In genomic region chr4:174869334-174869733, GRCh38 we compare ENCODE assay signal across 28 cellular contexts. TPM values are rescaled to one million over a fixed set of nuclear protein-coding genes. Genes with fewer than 3 reads are reported as not detected.
"Had no signal": no experiment of that assay in that cellular context is flagged by ENCODE, and none has a peak within 500 bp of the region (broad histone marks: within the 10 kb centered on the region; RNA-seq: fewer than 3 reads in every experiment).

No MANE protein-coding gene starts in this region.

- H3K27me3 Mint-ChIP-seq: activated CD4-positive, alpha-beta memory T cell treated with anti-CD3 and anti-CD28 coated beads for 36 hours; activated CD4-positive, alpha-beta T cell treated with anti-CD3 and anti-CD28 coated beads, Interleukin-2, amount 10 ng/mL, durations not matched to agents 7 days and 5 days; activated naive CD8-positive, alpha-beta T cell treated with anti-CD3 and anti-CD28 coated beads, Interleukin-2, amount 50 U/mL, for 24 hours; central memory CD8-positive, alpha-beta T cell; T-helper 17 cell had no signal

- H3K4me3 Mint-ChIP-seq: activated CD4-positive, alpha-beta memory T cell treated with anti-CD3 and anti-CD28 coated beads for 36 hours; activated CD4-positive, alpha-beta T cell treated with anti-CD3 and anti-CD28 coated beads, Interleukin-2, amount 10 ng/mL, durations not matched to agents 7 days and 5 days; activated naive CD8-positive, alpha-beta T cell treated with anti-CD3 and anti-CD28 coated beads, Interleukin-2, amount 50 U/mL, for 24 hours; activated T-cell treated with anti-CD3 and anti-CD28 coated beads, Interleukin-2, amount 50 U/mL, for 4 hours; central memory CD8-positive, alpha-beta T cell; T-helper 17 cell had no signal

- H3K4me3 ChIP-seq: ascending aorta, body of pancreas had no signal

- H3K36me3 Mint-ChIP-seq: activated CD4-positive, alpha-beta memory T cell treated with anti-CD3 and anti-CD28 coated beads for 36 hours; activated naive CD4-positive, alpha-beta T cell treated with anti-CD3 and anti-CD28 coated beads, Interleukin-2, amount 50 U/mL, for 72 hours had no signal

- H3K27me3 ChIP-seq: ascending aorta, body of pancreas had no signal

- H3K4me1 ChIP-seq: ascending aorta had no signal

- H3K9me3 Mint-ChIP-seq: activated CD4-positive, alpha-beta T cell treated with anti-CD3 and anti-CD28 coated beads, Interleukin-2, amount 10 ng/mL, durations not matched to agents 7 days and 5 days; activated T-cell treated with anti-CD3 and anti-CD28 coated beads, Interleukin-2, amount 50 U/mL, for 4 hours had no signal

- H3K27ac Mint-ChIP-seq: activated CD4-positive, alpha-beta memory T cell treated with anti-CD3 and anti-CD28 coated beads for 36 hours; activated CD4-positive, alpha-beta T cell treated with anti-CD3 and anti-CD28 coated beads, Interleukin-2, amount 10 ng/mL, durations not matched to agents 7 days and 5 days; activated naive CD4-positive, alpha-beta T cell treated with anti-CD3 and anti-CD28 coated beads, Interleukin-2, amount 50 U/mL, for 72 hours; activated naive CD8-positive, alpha-beta T cell treated with anti-CD3 and anti-CD28 coated beads, Interleukin-2, amount 50 U/mL, for 24 hours; T-helper 17 cell had no signal

- DNase-seq: activated CD4-positive, alpha-beta memory T cell treated with anti-CD3 and anti-CD28 coated beads for 36 hours; activated CD4-positive, alpha-beta T cell treated with anti-CD3 and anti-CD28 coated beads, Interleukin-2, amount 10 ng/mL, durations not matched to agents 7 days and 5 days; activated CD4-positive, CD25-positive, alpha-beta regulatory T cell; activated CD8-positive, alpha-beta memory T cell treated with anti-CD3 and anti-CD28 coated beads for 24 hours; activated effector memory CD4-positive, alpha-beta T cell treated with anti-CD3 and anti-CD28 coated beads, Interleukin-2, amount 50 U/mL, for 16 hours; activated naive CD4-positive, alpha-beta T cell treated with Interleukin-2 at 50 U/mL for 16 hours; activated naive CD8-positive, alpha-beta T cell treated with anti-CD3 and anti-CD28 coated beads, Interleukin-2, amount 50 U/mL, for 24 hours; activated T-cell treated with anti-CD3 and anti-CD28 coated beads, Interleukin-2, amount 50 U/mL, for 4 hours; amniotic stem cell; body of pancreas; NCI-H1092; NCI-H1417 treated with DMSO at 0.1 percent for 48 hours; NCI-H1694; NCI-H2029; NCI-H2107; NCI-H2171 treated with DMSO at 0.1 percent for 48 hours; NCI-H345; NCI-H510A; NCI-H526 treated with DMSO at 0.1 percent for 48 hours; SIG-M5; T-helper 17 cell; T-helper 9 cell had no signal

- H3K9me3 ChIP-seq: ascending aorta, body of pancreas had no signal

- H3K36me3 ChIP-seq: ascending aorta had no signal

- ATAC-seq: activated naive CD4-positive, alpha-beta T cell treated with anti-CD3 and anti-CD28 coated beads, Interleukin-2, amount 50 U/mL, for 72 hours; activated naive CD8-positive, alpha-beta T cell treated with anti-CD3 and anti-CD28 coated beads, Interleukin-2, amount 50 U/mL, for 24 hours; activated T-cell treated with anti-CD3 and anti-CD28 coated beads, Interleukin-2, amount 50 U/mL, for 4 hours; body of pancreas; T-helper 17 cell had no signal

- FAIRE-seq: TTC549 had no signal

- H3K4me1 Mint-ChIP-seq: activated CD4-positive, alpha-beta T cell treated with anti-CD3 and anti-CD28 coated beads, Interleukin-2, amount 10 ng/mL, durations not matched to agents 7 days and 5 days; activated naive CD8-positive, alpha-beta T cell treated with anti-CD3 and anti-CD28 coated beads, Interleukin-2, amount 50 U/mL, for 24 hours; central memory CD8-positive, alpha-beta T cell; T-helper 17 cell had no signal

- H3K27ac ChIP-seq: ascending aorta, body of pancreas, VCaP had no signal

RNA-seq across cellular contexts. Expression of gene GLRA3, which starts 40.3 kb away (rescaled TPM):
- total RNA-seq: activated CD4-positive, alpha-beta memory T cell treated with anti-CD3 and anti-CD28 coated beads for 36 hours; activated CD4-positive, alpha-beta T cell treated with anti-CD3 and anti-CD28 coated beads, Interleukin-2, amount 10 ng/mL, durations not matched to agents 7 days and 5 days; activated naive CD4-positive, alpha-beta T cell treated with anti-CD3 and anti-CD28 coated beads, Interleukin-2, amount 50 U/mL, for 72 hours; activated T-cell treated with anti-CD3 and anti-CD28 coated beads, Interleukin-2, amount 50 U/mL, for 4 hours; ascending aorta; RPMI7951; T-helper 17 cell had no signal

RNA-seq across cellular contexts. Expression of gene ADAM29, which starts 48.8 kb away (rescaled TPM):
- total RNA-seq: activated CD4-positive, alpha-beta memory T cell treated with anti-CD3 and anti-CD28 coated beads for 36 hours; activated CD4-positive, alpha-beta T cell treated with anti-CD3 and anti-CD28 coated beads, Interleukin-2, amount 10 ng/mL, durations not matched to agents 7 days and 5 days; activated naive CD4-positive, alpha-beta T cell treated with anti-CD3 and anti-CD28 coated beads, Interleukin-2, amount 50 U/mL, for 72 hours; activated T-cell treated with anti-CD3 and anti-CD28 coated beads, Interleukin-2, amount 50 U/mL, for 4 hours; ascending aorta; body of pancreas; RPMI7951; T-helper 17 cell had no signal
